Comparison of ENCODE assay signal across 12 cellular contexts in the genomic region with DNA sequence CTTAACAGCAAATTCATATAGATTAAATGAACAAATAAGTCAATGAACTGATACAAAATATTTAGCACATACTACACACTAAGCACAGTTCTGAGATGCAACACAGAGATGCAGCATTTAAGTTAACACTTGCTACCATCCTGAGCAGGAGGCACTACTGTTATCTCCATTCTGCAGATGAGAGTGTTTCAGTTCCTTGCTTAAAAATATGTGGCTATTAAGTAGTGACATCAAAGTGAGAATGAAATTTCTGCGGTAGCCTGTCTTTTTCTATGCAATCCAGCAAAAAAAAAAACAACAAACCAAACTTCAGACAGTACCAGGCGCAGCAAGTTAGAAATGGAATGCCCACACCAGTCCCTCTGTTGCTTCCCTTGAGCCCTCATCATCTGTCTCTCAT.
DNase-seq lines count a peak whose midpoint lies in the region; ATAC-seq and TF ChIP-seq lines count a peak whose summit lies in the region.
"Had no signal": no experiment of that assay in that cellular context is flagged by ENCODE, and none has a peak within 500 bp of the region (broad histone marks: within the 10 kb centered on the region; RNA-seq: fewer than 3 reads in every experiment).

No MANE protein-coding gene starts in this region.

- H4K20me1 ChIP-seq in KMS-11 (ENCODE audit: insufficient read depth) = no peaks in the 10 kb centered on the region

- peak overlapping the region; percentile 43; the same call in 1 of the 2 replicates for H3K9ac ChIP-seq in KMS-11

- no peaks in the 10 kb centered on the region for H3K27me3 ChIP-seq in KMS-11 (ENCODE audit: insufficient read depth, low read depth)
- H3K27me3 ChIP-seq in vagina = no peaks in the 10 kb centered on the region
- H3K27me3 ChIP-seq: brain microvascular endothelial cell, esophagus squamous epithelium had no signal

- H3K27ac ChIP-seq in KMS-11 (peak overlapping the region; percentile 80), vagina (no peak overlapping the region)
- H3K27ac ChIP-seq: brain microvascular endothelial cell, C4-2B, esophagus squamous epithelium had no signal

- H3K79me2 ChIP-seq in KMS-11 (ENCODE audit: insufficient read depth, low read depth) = no peaks in the 10 kb centered on the region

- peak overlapping the region; percentile 92 for H3K4me2 ChIP-seq in KMS-11

- no peaks in the 10 kb centered on the region for H3K9me3 ChIP-seq in vagina
- H3K9me3 ChIP-seq: esophagus squamous epithelium had no signal

- TF ChIP-seq POLR2A in vagina (IDR thresholded peaks at IDR 0.05) = no peak

- H3K4me1 ChIP-seq in KMS-11 (ENCODE audit: low read depth, poor library complexity, severe bottlenecking) (peaks cover 66% of the 10 kb centered on the region), vagina (peaks cover 6% of the 10 kb centered on the region)

- peak; percentile 86 for ATAC-seq in GM18517 (IDR thresholded peaks at IDR 0.05; ENCODE audit: unreplicated experiment)
- peak; percentile 74 for ATAC-seq in GM21423 (IDR thresholded peaks at IDR 0.05; ENCODE audit: unreplicated experiment)
- ATAC-seq in HG02981 (IDR thresholded peaks at IDR 0.05; ENCODE audit: unreplicated experiment) = peak; percentile 80

- H3K36me3 ChIP-seq in KMS-11 (ENCODE audit: insufficient read depth) (no peaks in the 10 kb centered on the region), vagina (no peaks in the 10 kb centered on the region)
- H3K36me3 ChIP-seq: brain microvascular endothelial cell, esophagus squamous epithelium had no signal

- no peak for DNase-seq in NCI-H82 treated with DMSO at 0.1 percent for 48 hours (lab: John Stamatoyannopoulos, UW; ENCODE audit: unreplicated experiment)
- no peak for DNase-seq in vagina (ENCODE audit: extremely low spot score in 2 of 2)
- no peak for DNase-seq in DMS153 (lab: John Stamatoyannopoulos, UW)
- DNase-seq in EL = no peak
- DNase-seq: brain microvascular endothelial cell, esophagus squamous epithelium, NCI-H2081 treated with DMSO at 0.1 percent for 48 hours had no signal

- peak overlapping the region; percentile 1; the same call in 1 of the 2 replicates for H2AFZ ChIP-seq in KMS-11 (ENCODE audit: low read depth)

- H3K4me3 ChIP-seq in KMS-11 (IDR thresholded peaks at IDR 0.05; ENCODE audit: insufficient read depth, low read depth, low read length) (peak overlapping the region; percentile 36), vagina (no peak overlapping the region)
- H3K4me3 ChIP-seq: esophagus squamous epithelium had no signal

- intact Hi-C loops in vagina (cut with DNase I) = no loop called here

- TF ChIP-seq CTCF in KMS-11 (conservative IDR thresholded peaks at IDR 0.05; ENCODE audit: low read depth, low read length) (no peak), vagina (IDR thresholded peaks at IDR 0.05) (no peak)
